Comparison of ENCODE assay signal across 20 cellular contexts in genomic region chr22:49949914-49950292, GRCh38. TPM values are rescaled to one million over a fixed set of nuclear protein-coding genes. Genes with fewer than 3 reads are reported as not detected.
DNase-seq lines count a peak whose midpoint lies in the region; ATAC-seq and TF ChIP-seq lines count a peak whose summit lies in the region.
"Had no signal": no experiment of that assay in that cellular context is flagged by ENCODE, and none has a peak within 500 bp of the region (broad histone marks: within the 10 kb centered on the region; RNA-seq: fewer than 3 reads in every experiment).

No MANE protein-coding gene starts in this region.

- peaks cover 20% of the 10 kb centered on the region for H3K79me2 ChIP-seq in trophoblast cell (ENCODE audit: control insufficient read depth, insufficient read depth, low read length, poor library complexity)

- H3K9ac ChIP-seq in trophoblast cell (ENCODE audit: low read length): no peak overlapping the region

- no peak overlapping the region for H3K4me3 Mint-ChIP-seq in activated T-cell treated with anti-CD3 and anti-CD28 coated beads, Interleukin-2, amount 50 U/mL, for 24 hours
- H3K4me3 Mint-ChIP-seq: activated naive CD4-positive, alpha-beta T cell treated with anti-CD3 and anti-CD28 coated beads, Interleukin-2, amount 50 U/mL, for 24 hours; B cell had no signal

- peak overlapping the region; percentile 15 for H3K4ac ChIP-seq in trophoblast cell (ENCODE audit: low read depth, low read length)

- no peak overlapping the region for H3K4me2 ChIP-seq in trophoblast cell (ENCODE audit: low read length)

- H3K27me3 ChIP-seq in esophagus (ENCODE audit: control insufficient read depth in 1 of 2, insufficient read depth in 2 of 2, low read length in 2 of 2) (no peaks in the 10 kb centered on the region), trophoblast cell (ENCODE audit: insufficient read depth, low read length) (no peaks in the 10 kb centered on the region), upper lobe of right lung (no peaks in the 10 kb centered on the region)

- H4K91ac ChIP-seq in trophoblast cell (ENCODE audit: low read depth, low read length): peak overlapping the region; percentile 75

- H3K36me3 ChIP-seq in esophagus (ENCODE audit: control insufficient read depth in 2 of 2, insufficient read depth in 2 of 2, low read length in 1 of 2): no peaks in the 10 kb centered on the region
- no peaks in the 10 kb centered on the region for H3K36me3 ChIP-seq in trophoblast cell (ENCODE audit: control insufficient read depth in 1 of 2, insufficient read depth in 2 of 2, low read length in 2 of 2)
- H3K36me3 ChIP-seq in upper lobe of right lung: no peaks in the 10 kb centered on the region
- H3K36me3 ChIP-seq: HAP-1 had no signal

- H2AFZ ChIP-seq in trophoblast cell (ENCODE audit: insufficient read depth, low read length, poor library complexity): no peak overlapping the region

- peak overlapping the region; percentile 54 for H3K14ac ChIP-seq in trophoblast cell (ENCODE audit: low read length)

- H3K4me3 ChIP-seq in esophagus (ENCODE audit: low read depth in 1 of 2, low read length in 2 of 2) (no peak overlapping the region), trophoblast cell (ENCODE audit: low read depth, low read length) (no peak overlapping the region), upper lobe of right lung (no peak overlapping the region)
- H3K4me3 ChIP-seq: HAP-1 had no signal

- ATAC-seq in upper lobe of right lung (no peak), GM21576 (IDR thresholded peaks at IDR 0.05; ENCODE audit: unreplicated experiment) (no peak)

- H3K9me3 Mint-ChIP-seq in activated T-cell treated with anti-CD3 and anti-CD28 coated beads, Interleukin-2, amount 50 U/mL, for 24 hours: no peaks in the 10 kb centered on the region
- H3K9me3 Mint-ChIP-seq: activated naive CD4-positive, alpha-beta T cell treated with anti-CD3 and anti-CD28 coated beads, Interleukin-2, amount 50 U/mL, for 24 hours had no signal

- peaks cover 4 to 59% of the 10 kb centered on the region in 2 donors for H3K4me1 ChIP-seq in esophagus (ENCODE audit: control insufficient read depth in 2 of 2, insufficient read depth in 2 of 2, low read length in 1 of 2)
- peaks cover 56 to 66% of the 10 kb centered on the region in 2 experiments for H3K4me1 ChIP-seq in trophoblast cell (ENCODE audit: control insufficient read depth in 1 of 2, insufficient read depth in 2 of 2, low read length in 2 of 2)
- peaks cover 47% of the 10 kb centered on the region for H3K4me1 ChIP-seq in upper lobe of right lung

- H2AK5ac ChIP-seq in trophoblast cell (ENCODE audit: low read length): peak overlapping the region; percentile 93

- peak overlapping the region; percentile 37 for H3K27ac Mint-ChIP-seq in activated T-cell treated with anti-CD3 and anti-CD28 coated beads, Interleukin-2, amount 50 U/mL, for 24 hours
- H3K27ac Mint-ChIP-seq: activated naive CD4-positive, alpha-beta T cell treated with anti-CD3 and anti-CD28 coated beads, Interleukin-2, amount 50 U/mL, for 24 hours; B cell had no signal

- H3K4me1 Mint-ChIP-seq in activated T-cell treated with anti-CD3 and anti-CD28 coated beads, Interleukin-2, amount 50 U/mL, for 24 hours (ENCODE audit: low read depth): peaks cover 17% of the 10 kb centered on the region

- peak overlapping the region; percentile 92 for H2BK12ac ChIP-seq in trophoblast cell (ENCODE audit: low read length)

- no peak overlapping the region for H4K12ac ChIP-seq in trophoblast cell (ENCODE audit: low read depth, low read length)

- no peaks in the 10 kb centered on the region for H3K36me3 Mint-ChIP-seq in activated T-cell treated with anti-CD3 and anti-CD28 coated beads, Interleukin-2, amount 50 U/mL, for 24 hours (ENCODE audit: low read depth)
- H3K36me3 Mint-ChIP-seq: activated naive CD4-positive, alpha-beta T cell treated with anti-CD3 and anti-CD28 coated beads, Interleukin-2, amount 50 U/mL, for 24 hours had no signal

- no peak overlapping the region for H4K8ac ChIP-seq in trophoblast cell (ENCODE audit: low read depth, low read length)

- H3K9me3 ChIP-seq in esophagus (ENCODE audit: control insufficient read depth in 2 of 2, insufficient read depth in 1 of 2, low read depth in 1 of 2, low read length in 1 of 2) (no peaks in the 10 kb centered on the region), trophoblast cell (ENCODE audit: insufficient read depth, low read depth, low read length) (peaks cover 2% of the 10 kb centered on the region), upper lobe of right lung (no peaks in the 10 kb centered on the region)
- H3K9me3 ChIP-seq: HAP-1 had no signal

- peak overlapping the region; percentile 47 for H3K18ac ChIP-seq in trophoblast cell (ENCODE audit: low read length)

- H3K79me1 ChIP-seq in trophoblast cell (ENCODE audit: low read length): peaks cover 71% of the 10 kb centered on the region

- H3K27me3 Mint-ChIP-seq in activated T-cell treated with anti-CD3 and anti-CD28 coated beads, Interleukin-2, amount 50 U/mL, for 24 hours: no peaks in the 10 kb centered on the region
- H3K27me3 Mint-ChIP-seq: activated naive CD4-positive, alpha-beta T cell treated with anti-CD3 and anti-CD28 coated beads, Interleukin-2, amount 50 U/mL, for 24 hours; B cell had no signal

- no peak for DNase-seq in activated T-cell treated with anti-CD3 and anti-CD28 coated beads, Interleukin-2, amount 50 U/mL, for 24 hours
- DNase-seq in activated T-cell treated with anti-CD3 and anti-CD28 coated beads, Interleukin-2, amount 50 U/mL, for 48 hours: no peak
- DNase-seq in trophoblast cell (no peak), upper lobe of right lung (no peak), CD1c-positive myeloid dendritic cell (ENCODE audit: extremely low spot score) (no peak), Ammon's horn (ENCODE audit: low spot score) (no peak)
- DNase-seq: 8988T; activated CD4-positive, alpha-beta T cell treated with anti-CD3 and anti-CD28 coated beads for 1 hour; activated CD8-positive, alpha-beta memory T cell treated with anti-CD3 and anti-CD28 coated beads for 24 hours; left ventricle myocardium superior; NCI-H1105; NCI-H524; Right ventricle myocardium superior; stimulated activated CD4-positive, alpha-beta T cell treated with anti-CD3 and anti-CD28 coated beads, Interleukin-1b, Interleukin-23, amount 100 ng/mL, for 48 hours; stimulated activated naive CD4-positive, alpha-beta T cell had no signal

- peak overlapping the region; percentile 18 for H2BK5ac ChIP-seq in trophoblast cell (ENCODE audit: low read depth, low read length, poor library complexity)

- TF ChIP-seq CTCF in upper lobe of right lung (IDR thresholded peaks at IDR 0.05): no peak

- no peak overlapping the region for H3K23ac ChIP-seq in trophoblast cell (ENCODE audit: low read length)

- H3K27ac ChIP-seq in esophagus (ENCODE audit: low read depth in 2 of 2, low read length in 1 of 2) (peak overlapping the region; percentile 89 to 92), trophoblast cell (ENCODE audit: low read depth, low read length) (no peak overlapping the region), upper lobe of right lung (peak overlapping the region; percentile 90)

- intact Hi-C loops in upper lobe of right lung (cut with DNase I): no loop called here

- H2BK120ac ChIP-seq in trophoblast cell (ENCODE audit: insufficient read depth, low read length, poor library complexity): peak overlapping the region; percentile 74

- WGBS in esophagus, 2 donors: 80 to 86% methylated on average over 7 to 11 of the region's 11 CpGs
- WGBS in trophoblast cell (ENCODE audit: extremely low coverage, insufficient coverage, insufficient read length): no CpG with 5 or more reads among the region's 11 CpGs

RNA-seq across cellular contexts. Expression of gene PIM3, which starts 10.7 kb away (rescaled TPM):
- 10 to 100 TPM; 33.8 to 43.4 TPM for polyA plus RNA-seq in esophagus
- polyA plus RNA-seq in trophoblast cell (2013): 66.6 and 72.8 TPM in 2 replicates
- 119 TPM for total RNA-seq in upper lobe of right lung

RNA-seq across cellular contexts. Expression of gene CRELD2, which starts 31.5 kb away (rescaled TPM):
- polyA plus RNA-seq in esophagus: 10 to 100 TPM; 16.1 to 31.2 TPM
- polyA plus RNA-seq in trophoblast cell (2013): 42.2 and 46.8 TPM in 2 replicates
- total RNA-seq in upper lobe of right lung: 44.2 TPM

RNA-seq across cellular contexts. Expression of gene ALG12, which starts 31.7 kb away (rescaled TPM):
- polyA plus RNA-seq in esophagus: 1 to 10 TPM; 8.6 TPM
- 22.3 and 22.8 TPM in 2 replicates for polyA plus RNA-seq in trophoblast cell (2013)
- total RNA-seq in upper lobe of right lung: 28.1 TPM
